8 cellular contexts compared by ENCODE assay signal in the genomic region with DNA sequence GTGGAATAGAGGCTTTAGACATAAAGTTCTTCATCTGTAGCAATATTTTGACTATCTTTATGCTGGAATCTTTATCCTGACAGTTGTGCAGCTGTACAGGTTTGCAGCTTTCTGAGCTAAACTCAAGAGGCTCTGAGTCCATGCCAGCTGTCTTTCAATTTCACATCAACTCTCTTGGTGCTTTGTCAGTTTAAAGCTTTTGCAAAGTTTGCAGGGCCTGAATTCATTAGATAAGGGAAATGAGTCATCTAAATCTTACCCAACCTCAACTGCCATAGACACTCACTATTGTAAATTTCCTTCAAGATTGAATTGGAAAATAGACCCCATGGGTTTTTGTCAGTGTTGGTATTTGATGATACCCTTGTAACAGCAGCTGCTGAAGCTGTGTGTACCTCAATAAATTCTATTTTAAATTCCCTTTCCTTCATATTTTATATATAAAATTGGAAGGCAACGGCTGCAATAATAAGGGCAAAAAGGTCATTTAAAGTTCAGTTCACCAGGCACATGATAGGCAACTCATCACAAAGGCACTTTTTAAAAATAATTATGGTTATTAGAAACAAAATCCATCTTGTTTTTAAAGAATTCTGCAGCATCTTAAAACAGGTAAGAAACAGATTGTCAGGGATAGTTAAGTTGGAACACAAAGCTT.
DNase-seq lines count a peak whose midpoint lies in the region; ATAC-seq and TF ChIP-seq lines count a peak whose summit lies in the region.

No MANE protein-coding gene starts in this region.

- H3K4me1 Mint-ChIP-seq in stimulated activated memory B cell treated with anti-CD40 and anti-IgM and Interleukin-4, amounts not matched to agents 10 μg/mL and 1 μg/mL and 100 μg/mL, for 72 hours = no peaks in the 10 kb centered on the region

- H3K4me3 Mint-ChIP-seq in stimulated activated memory B cell treated with anti-CD40 and anti-IgM and Interleukin-4, amounts not matched to agents 10 μg/mL and 1 μg/mL and 100 μg/mL, for 72 hours = no peak overlapping the region

- DNase-seq in ACHN (peak; percentile 51), RWPE2 (ENCODE audit: low spot score) (no peak), hepatocyte (ENCODE audit: low spot score) (peak; percentile 40), SHP77 treated with DMSO at 0.1 percent for 48 hours (lab: John Stamatoyannopoulos, UW) (no peak), NCI-H526 treated with DMSO at 0.1 percent for 48 hours (lab: John Stamatoyannopoulos, UW) (no peak)

- H3K9me3 Mint-ChIP-seq in stimulated activated memory B cell treated with anti-CD40 and anti-IgM and Interleukin-4, amounts not matched to agents 10 μg/mL and 1 μg/mL and 100 μg/mL, for 72 hours = no peaks in the 10 kb centered on the region

- no peaks in the 10 kb centered on the region for H3K79me2 ChIP-seq in hepatocyte

- no peaks in the 10 kb centered on the region for H4K20me1 ChIP-seq in hepatocyte (ENCODE audit: insufficient read depth, poor library complexity, severe bottlenecking)

- in situ Hi-C loops in ACHN (cut with HindIII; ENCODE audit: low pct_ligation_motif_present, low pct_unique_long_range_greater_than_20kb, low sequenced_read_pairs) = no loop called here

- no peaks in the 10 kb centered on the region for H3K36me3 ChIP-seq in RWPE2 (ENCODE audit: low read depth)
- H3K36me3 ChIP-seq in hepatocyte (replicated peaks; ENCODE audit: insufficient read depth, low read depth) = no peaks in the 10 kb centered on the region

- TF ChIP-seq CTCF in RWPE2 (IDR thresholded peaks at IDR 0.05; ENCODE audit: poor library complexity, severe bottlenecking) = no peak
- TF ChIP-seq CTCF in hepatocyte (IDR thresholded peaks at IDR 0.05; ENCODE audit: poor library complexity) = no peak

- H3K27ac Mint-ChIP-seq in stimulated activated memory B cell treated with anti-CD40 and anti-IgM and Interleukin-4, amounts not matched to agents 10 μg/mL and 1 μg/mL and 100 μg/mL, for 72 hours = no peak overlapping the region

- no peak overlapping the region for H3K4me2 ChIP-seq in hepatocyte

- 75% methylated on average over 1 of the region's 1 CpG for WGBS in hepatocyte (ENCODE audit: low lambda C conversion rate, missing lambda C conversion rate)

- no peak overlapping the region for H2AFZ ChIP-seq in hepatocyte

- H3K27ac ChIP-seq in RWPE2 (ENCODE audit: poor library complexity, severe bottlenecking) (peak overlapping the region; percentile 13), hepatocyte (no peak overlapping the region)

- no peaks in the 10 kb centered on the region for H3K9me2 ChIP-seq in hepatocyte (replicated peaks; ENCODE audit: insufficient read depth)

- no peaks in the 10 kb centered on the region for H3K27me3 Mint-ChIP-seq in stimulated activated memory B cell treated with anti-CD40 and anti-IgM and Interleukin-4, amounts not matched to agents 10 μg/mL and 1 μg/mL and 100 μg/mL, for 72 hours

- ATAC-seq in GM18907 (IDR thresholded peaks at IDR 0.05; ENCODE audit: unreplicated experiment) = peak; percentile 95
- peak; percentile 97 for ATAC-seq in HG03139 (IDR thresholded peaks at IDR 0.05; ENCODE audit: unreplicated experiment)
- peak; percentile 83 for ATAC-seq in RWPE2 (ENCODE audit: low read depth)
- no peak for ATAC-seq in stimulated activated memory B cell treated with anti-CD40 and anti-IgM and Interleukin-4, amounts not matched to agents 10 μg/mL and 1 μg/mL and 100 μg/mL, for 72 hours

- H3K27me3 ChIP-seq in RWPE2 (ENCODE audit: insufficient read depth, poor library complexity, severe bottlenecking) (no peaks in the 10 kb centered on the region), hepatocyte (no peaks in the 10 kb centered on the region)

- H3K4me1 ChIP-seq in RWPE2 (ENCODE audit: insufficient read depth, poor library complexity, severe bottlenecking) = peaks cover 12% of the 10 kb centered on the region
- peaks cover 6% of the 10 kb centered on the region for H3K4me1 ChIP-seq in hepatocyte (ENCODE audit: insufficient read depth)

- H3K4me3 ChIP-seq in RWPE2 (ENCODE audit: severe bottlenecking) = no peak overlapping the region
- no peak overlapping the region for H3K4me3 ChIP-seq in hepatocyte

- no peaks in the 10 kb centered on the region for H3K9me3 ChIP-seq in RWPE2 (ENCODE audit: severe bottlenecking)
- H3K9me3 ChIP-seq in hepatocyte (ENCODE audit: low read depth) = no peaks in the 10 kb centered on the region

- H3K36me3 Mint-ChIP-seq in stimulated activated memory B cell treated with anti-CD40 and anti-IgM and Interleukin-4, amounts not matched to agents 10 μg/mL and 1 μg/mL and 100 μg/mL, for 72 hours = no peaks in the 10 kb centered on the region

Comparison
In these comparisons a context has a peak if more than half of its experiments do, and no peak if none do; other contexts are left out.
1. DNase-seq: peak in ACHN (single experiment) and hepatocyte (single experiment); none in RWPE2 (single experiment), SHP77 treated with DMSO at 0.1 percent for 48 hours (single experiment) and NCI-H526 treated with DMSO at 0.1 percent for 48 hours (single experiment).